In genomic region chr9:126335837-126336236, GRCh38 we compare ENCODE assay signal across 1 cellular context.
TF ChIP-seq lines count a peak whose summit lies in the region.

No MANE protein-coding gene starts in this region.

TF ChIP-seq in HepG2, 621 proteins besides CTCF, POLR2A, EP300 and RAD21 (continued from another document and continues in another):
- no peak for TF ChIP-seq ZNF142 (CRISPR knock-in tag; IDR thresholded peaks at IDR 0.05)
- TF ChIP-seq ZFP36 (IDR thresholded peaks at IDR 0.05; ENCODE audit: borderline replicate concordance, low read depth, low read length, partially characterized antibody) = no peak
- TF ChIP-seq USF2 (IDR thresholded peaks at IDR 0.05; ENCODE audit: low read depth, low read length) = no peak
- no peak for TF ChIP-seq USF2 (CRISPR knock-in tag; IDR thresholded peaks at IDR 0.05; ENCODE audit: borderline replicate concordance)
- TF ChIP-seq ZKSCAN8 (CRISPR knock-in tag; IDR thresholded peaks at IDR 0.05; ENCODE audit: borderline replicate concordance) = no peak
- TF ChIP-seq ZFYVE20 (CRISPR knock-in tag; IDR thresholded peaks at IDR 0.05; ENCODE audit: borderline replicate concordance, low read depth) = no peak
- peak; percentile 61 to 70 for TF ChIP-seq HMGXB4 (CRISPR knock-in tag; IDR thresholded peaks at IDR 0.05; ENCODE audit: borderline replicate concordance in 1 of 2, low read depth in 1 of 2)
- TF ChIP-seq PAWR (CRISPR knock-in tag; IDR thresholded peaks at IDR 0.05; ENCODE audit: borderline replicate concordance) = no peak
- no peak for TF ChIP-seq ESRRA (CRISPR knock-in tag; IDR thresholded peaks at IDR 0.05; ENCODE audit: low read depth)
- TF ChIP-seq ZNF230 (CRISPR knock-in tag; IDR thresholded peaks at IDR 0.05) = no peak
- 0 out of 2 replicates have a peak, but pooled peaks have one; percentile 31 for TF ChIP-seq ARID4A (CRISPR knock-in tag; IDR thresholded peaks at IDR 0.05; ENCODE audit: borderline replicate concordance)
- peak; percentile 49 for TF ChIP-seq SAP130 (CRISPR knock-in tag; IDR thresholded peaks at IDR 0.05; ENCODE audit: low read depth)
- peak; percentile 25; the same call in 1 of the 2 replicates for TF ChIP-seq MTA1 (CRISPR knock-in tag; IDR thresholded peaks at IDR 0.05; ENCODE audit: borderline replicate concordance)
- no peak for TF ChIP-seq MTF1 (CRISPR knock-in tag; IDR thresholded peaks at IDR 0.05)
- TF ChIP-seq ZNF468 (CRISPR knock-in tag; IDR thresholded peaks at IDR 0.05) = no peak
- TF ChIP-seq THAP8 (CRISPR knock-in tag; IDR thresholded peaks at IDR 0.05; ENCODE audit: borderline replicate concordance) = no peak
- TF ChIP-seq HNF1A (IDR thresholded peaks at IDR 0.05; ENCODE audit: low read depth) = no peak
- TF ChIP-seq HNF1A (CRISPR knock-in tag; IDR thresholded peaks at IDR 0.05; ENCODE audit: borderline replicate concordance) = no peak
- TF ChIP-seq KMT2A (CRISPR knock-in tag; IDR thresholded peaks at IDR 0.05) = 0 out of 2 replicates have a peak, but pooled peaks have one; percentile 27
- TF ChIP-seq NRL (CRISPR knock-in tag; IDR thresholded peaks at IDR 0.05; ENCODE audit: borderline replicate concordance) = no peak; the same call in 1 of the 2 replicates
- no peak for TF ChIP-seq GLMP (CRISPR knock-in tag; IDR thresholded peaks at IDR 0.05; ENCODE audit: borderline replicate concordance)
- no peak; the same call in 1 of the 2 replicates for TF ChIP-seq MAX (IDR thresholded peaks at IDR 0.05)
- TF ChIP-seq SUZ12 (IDR thresholded peaks at IDR 0.05; ENCODE audit: low read depth, low read length) = no peak
- peak; percentile 73; the same call in 1 of the 2 replicates for TF ChIP-seq ZNF414 (CRISPR knock-in tag; IDR thresholded peaks at IDR 0.05)
- no peak for TF ChIP-seq YEATS4 (CRISPR knock-in tag; IDR thresholded peaks at IDR 0.05; ENCODE audit: borderline replicate concordance)
- peak; percentile 93 for TF ChIP-seq ZNF770 (CRISPR knock-in tag; IDR thresholded peaks at IDR 0.05)
- TF ChIP-seq ZNF672 (CRISPR knock-in tag; IDR thresholded peaks at IDR 0.05) = no peak
- TF ChIP-seq HDAC2 (CRISPR knock-in tag; IDR thresholded peaks at IDR 0.05) = 0 out of 2 replicates have a peak, but pooled peaks have one; percentile 12
- no peak for TF ChIP-seq ARHGAP35 (CRISPR knock-in tag; IDR thresholded peaks at IDR 0.05; ENCODE audit: borderline replicate concordance)
